In the genomic region with DNA sequence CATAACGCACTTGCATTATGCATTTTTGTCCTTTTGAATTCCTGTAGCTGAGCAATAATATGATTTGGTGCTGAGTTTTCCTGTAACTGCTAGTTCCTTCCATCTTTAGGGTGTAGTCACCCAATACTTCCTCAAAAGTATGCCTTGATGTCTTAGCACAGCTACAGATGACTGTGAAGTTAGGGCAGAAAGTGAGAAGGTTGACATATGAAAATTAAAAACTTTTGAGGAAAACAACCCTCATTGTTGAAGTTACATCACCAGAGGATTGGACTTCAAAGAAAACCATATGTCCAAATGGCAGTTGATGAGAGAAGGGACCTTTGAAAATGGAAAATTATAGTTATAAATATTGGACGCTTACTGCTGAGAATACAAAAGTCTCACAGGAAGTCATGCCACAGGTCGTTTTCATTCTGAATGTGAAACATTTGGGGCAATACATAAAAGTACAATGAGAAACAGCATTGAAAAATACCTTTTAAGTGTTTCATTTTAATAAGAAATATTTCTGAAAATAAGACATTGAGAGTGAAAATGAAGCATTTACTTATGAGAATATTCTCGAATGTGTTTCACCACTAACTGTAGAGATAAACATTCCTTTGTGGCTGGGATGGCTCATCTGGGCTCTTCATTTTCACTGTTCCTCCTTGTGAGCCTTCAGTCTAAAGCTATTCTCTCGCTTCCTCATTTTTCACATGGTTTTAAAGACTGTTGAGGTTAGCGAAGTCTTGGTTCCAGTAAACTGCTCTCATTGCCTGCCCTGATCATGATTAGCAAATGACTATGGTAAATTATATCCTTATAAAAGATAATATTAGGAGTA, we compare ENCODE assay signal across 9 cellular contexts.
DNase-seq lines count a peak whose midpoint lies in the region; ATAC-seq and TF ChIP-seq lines count a peak whose summit lies in the region.
"Had no signal": no experiment of that assay in that cellular context is flagged by ENCODE, and none has a peak within 500 bp of the region (broad histone marks: within the 10 kb centered on the region; RNA-seq: fewer than 3 reads in every experiment).

No MANE protein-coding gene starts in this region.

- no peaks in the 10 kb centered on the region for H3K9me2 ChIP-seq in PC-9 (ENCODE audit: insufficient read depth)

- POLR2A ChIA-PET in PC-9 (lab: Charles Lee; ENCODE audit: unreplicated experiment), result no interaction called here

- H3K27me3 ChIP-seq in PC-9 (ENCODE audit: insufficient read depth, low read depth), result no peaks in the 10 kb centered on the region

- no peaks in the 10 kb centered on the region for H3K4me1 ChIP-seq in PC-9 (replicated peaks; ENCODE audit: insufficient read depth)

- H4K20me1 ChIP-seq in PC-9 (ENCODE audit: insufficient read depth), result no peaks in the 10 kb centered on the region

- H3K36me3 Mint-ChIP-seq in immature natural killer cell, result peaks cover 0 to 4% (median 4%) of the 10 kb centered on the region in 3 donors
- H3K36me3 Mint-ChIP-seq in chondrocyte (ENCODE audit: low read depth), result no peaks in the 10 kb centered on the region
- H3K36me3 Mint-ChIP-seq: T-cell had no signal

- TF ChIP-seq CTCF in omental fat pad (IDR thresholded peaks at IDR 0.05), result no peak
- no peak for TF ChIP-seq CTCF in chondrocyte (IDR thresholded peaks at IDR 0.05)
- no peak for TF ChIP-seq CTCF in PC-9 (conservative IDR thresholded peaks at IDR 0.05)

- H3K27me3 Mint-ChIP-seq in immature natural killer cell (ENCODE audit: low read depth in 3 of 3), result no peaks in the 10 kb centered on the region
- H3K27me3 Mint-ChIP-seq in chondrocyte (ENCODE audit: low read depth), result peaks cover 3% of the 10 kb centered on the region

- no peak overlapping the region for H3K4me3 ChIP-seq in PC-9

- no peak overlapping the region for H2AFZ ChIP-seq in PC-9

- H3K4me2 ChIP-seq in PC-9, result no peak overlapping the region

- peak; percentile 4 to 5 (median 5) for DNase-seq in immature natural killer cell
- DNase-seq in omental fat pad (ENCODE audit: low spot score), result no peak
- DNase-seq in AG08396 (ENCODE audit: low spot score), result no peak
- DNase-seq in chondrocyte (ENCODE audit: low spot score), result no peak
- DNase-seq in PC-9, result no peak
- DNase-seq: T-cell had no signal

- H3K9me3 Mint-ChIP-seq in immature natural killer cell (no peaks in the 10 kb centered on the region), chondrocyte (ENCODE audit: low read depth) (no peaks in the 10 kb centered on the region)

- no peaks in the 10 kb centered on the region for H3F3A ChIP-seq in PC-9 (ENCODE audit: insufficient read depth, low read depth)

- intact Hi-C loops in PC-9 (cut with micrococcal nuclease; ENCODE audit: unreplicated experiment), result no loop called here

- H3K27ac Mint-ChIP-seq in immature natural killer cell (peak overlapping the region; percentile 45 to 90 (median 82)), chondrocyte (ENCODE audit: unreplicated experiment) (no peak overlapping the region)

- no peaks in the 10 kb centered on the region for H3K79me2 ChIP-seq in PC-9 (ENCODE audit: low read depth)

- no TSS peak for BruUV-seq in PC-9 (replicated peaks; lab: Mats Ljungman, UMichigan)

- ATAC-seq in GM18519 (IDR thresholded peaks at IDR 0.05; ENCODE audit: low FRiP score, unreplicated experiment), result peak; percentile 66
- ATAC-seq in GM21619 (IDR thresholded peaks at IDR 0.05; ENCODE audit: unreplicated experiment), result peak; percentile 83
- peak; percentile 80 for ATAC-seq in HG03565 (IDR thresholded peaks at IDR 0.05; ENCODE audit: unreplicated experiment)
- ATAC-seq in omental fat pad (ENCODE audit: low FRiP score), result no peak

- peak overlapping the region; percentile 43 to 73 (median 62) for H3K4me3 Mint-ChIP-seq in immature natural killer cell
- H3K4me3 Mint-ChIP-seq in chondrocyte (ENCODE audit: unreplicated experiment), result no peak overlapping the region
- H3K4me3 Mint-ChIP-seq: T-cell had no signal

- no peaks in the 10 kb centered on the region for H3K9me3 ChIP-seq in PC-9 (ENCODE audit: insufficient read depth, low read depth)

- H3K27ac ChIP-seq in PC-9, result no peak overlapping the region

- CTCF ChIA-PET in PC-9 (lab: Charles Lee), result no interaction called here

- H3K4me1 Mint-ChIP-seq in immature natural killer cell, result peaks cover 23 to 29% of the 10 kb centered on the region in 2 donors
- H3K4me1 Mint-ChIP-seq in chondrocyte (ENCODE audit: low read depth), result no peaks in the 10 kb centered on the region

- H3K36me3 ChIP-seq in PC-9 (ENCODE audit: low read depth), result no peaks in the 10 kb centered on the region

Comparison
In these comparisons a context has a peak if more than half of its experiments do, and no peak if none do; other contexts are left out.
1. DNase-seq: peak in immature natural killer cell (3 of 3); none in omental fat pad (single experiment), AG08396 (single experiment), chondrocyte (single experiment) and PC-9 (0 of 2).